26 cellular contexts compared by ENCODE assay signal in the genomic region with DNA sequence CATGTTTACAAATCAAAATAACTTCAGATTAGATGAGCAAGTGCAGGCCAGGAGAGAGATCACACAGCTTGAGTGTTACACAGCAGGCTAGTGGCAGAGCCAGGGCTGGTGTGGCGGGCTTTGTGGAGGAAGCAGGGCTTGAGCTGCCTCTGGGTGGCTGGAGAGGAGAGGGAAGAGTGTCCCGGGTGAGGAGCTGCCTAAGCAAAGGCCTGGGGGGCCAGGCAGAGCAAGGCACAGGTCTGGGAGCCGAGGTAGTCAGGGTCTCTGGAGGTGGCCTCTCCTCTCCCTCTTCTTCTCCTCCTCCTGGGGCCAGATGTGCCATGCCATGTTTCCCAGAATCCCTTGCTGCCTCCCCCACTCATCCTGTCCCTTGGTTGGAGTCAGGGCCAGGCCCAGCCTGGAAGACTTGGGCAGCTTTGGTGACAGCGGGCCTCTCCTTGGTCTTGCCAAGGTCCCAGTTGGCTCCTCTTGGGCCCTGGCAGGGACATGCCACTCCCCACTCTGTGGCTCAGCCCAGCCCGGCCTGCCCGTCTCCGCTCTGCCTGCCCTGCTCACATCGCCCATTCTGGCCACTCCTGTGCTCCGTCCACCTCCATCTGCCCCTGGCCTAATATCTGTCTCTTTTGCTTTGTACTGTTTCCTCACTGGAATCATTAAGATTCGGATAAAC.
DNase-seq lines count a peak whose midpoint lies in the region; ATAC-seq, FAIRE-seq and TF ChIP-seq lines count a peak whose summit lies in the region.
"Had no signal": no experiment of that assay in that cellular context is flagged by ENCODE, and none has a peak within 500 bp of the region (broad histone marks: within the 10 kb centered on the region; RNA-seq: fewer than 3 reads in every experiment).

No MANE protein-coding gene starts in this region.

- WGBS in right lobe of liver (ENCODE audit: insufficient coverage, low coverage, low lambda C conversion rate, missing lambda C conversion rate): 93% methylated on average over 6 of the region's 10 CpGs
- 97% methylated on average over 10 of the region's 10 CpGs for WGBS in HepG2 (ENCODE audit: low lambda C conversion rate)

- no peak overlapping the region for H3K4me3 Mint-ChIP-seq in glutamatergic neuron (ENCODE audit: unreplicated experiment)
- H3K4me3 Mint-ChIP-seq in activated T-helper 2 cell treated with anti-CD3 and anti-CD28 coated beads, Interferon-gamma antibody, Interleukin-2, Interleukin-4, amounts not matched to agents 10 μg/mL and 5 μg/mL and 100 μg/mL, durations not matched to agents 14 hours and 24 hours and 36 hours (ENCODE audit: low read depth): no peak overlapping the region
- H3K4me3 Mint-ChIP-seq: CD4-positive, alpha-beta T cell had no signal

- no peak for TF ChIP-seq POLR2A in right lobe of liver (IDR thresholded peaks at IDR 0.05)
- TF ChIP-seq POLR2A in HepG2 (IDR thresholded peaks at IDR 0.05; ENCODE audit: insufficient read depth in 1 of 2, low read depth in 2 of 2, low read length in 2 of 2): no peak

- BruUV-seq in HepG2 (replicated peaks; lab: Mats Ljungman, UMichigan): no TSS peak

- in situ Hi-C loops in HepG2 (cut with HindIII; ENCODE audit: extremely low pct_ligation_motif_present, low pct_unique_long_range_greater_than_20kb): no loop called here

- intact Hi-C loops in right lobe of liver (cut with DNase I) (no loop called here), HepG2 (cut with micrococcal nuclease; ENCODE audit: unreplicated experiment) (no loop called here)
- intact Hi-C loops in activated T-helper 2 cell treated with anti-CD3 and anti-CD28 coated beads, Interferon-gamma antibody, Interleukin-2, Interleukin-4, amounts not matched to agents 10 μg/mL and 5 μg/mL and 100 μg/mL, durations not matched to agents 14 hours and 24 hours and 36 hours (cut with micrococcal nuclease): no loop called here

- H3K36me3 Mint-ChIP-seq in glutamatergic neuron (ENCODE audit: unreplicated experiment): peaks cover 5% of the 10 kb centered on the region
- no peaks in the 10 kb centered on the region for H3K36me3 Mint-ChIP-seq in activated T-helper 2 cell treated with anti-CD3 and anti-CD28 coated beads, Interferon-gamma antibody, Interleukin-2, Interleukin-4, amounts not matched to agents 10 μg/mL and 5 μg/mL and 100 μg/mL, durations not matched to agents 14 hours and 24 hours and 36 hours (ENCODE audit: low read depth)

- peaks cover 17% of the 10 kb centered on the region for H3K4me1 Mint-ChIP-seq in glutamatergic neuron (ENCODE audit: low read depth, unreplicated experiment)
- no peaks in the 10 kb centered on the region for H3K4me1 Mint-ChIP-seq in activated T-helper 2 cell treated with anti-CD3 and anti-CD28 coated beads, Interferon-gamma antibody, Interleukin-2, Interleukin-4, amounts not matched to agents 10 μg/mL and 5 μg/mL and 100 μg/mL, durations not matched to agents 14 hours and 24 hours and 36 hours (ENCODE audit: low read depth)

- H2AFZ ChIP-seq in HepG2 (ENCODE audit: low read length): no peak overlapping the region
- no peak overlapping the region for H2AFZ ChIP-seq in osteoblast (ENCODE audit: low read length)
- H2AFZ ChIP-seq: PC-9 had no signal

- FAIRE-seq in HepG2 (lab: Jason Lieb, UNC): no peak
- FAIRE-seq: A204.1, D721Med, GM18507 had no signal

- TF ChIP-seq RAD21 in HepG2 (CRISPR knock-in tag; IDR thresholded peaks at IDR 0.05): no peak

- CTCF ChIA-PET in HepG2 (lab: Yijun Ruan, JAX; ENCODE audit: low intra/inter-chr PET ratio, low total read pairs): no interaction called here

- H3K27ac Mint-ChIP-seq in glutamatergic neuron (ENCODE audit: unreplicated experiment): no peak overlapping the region
- H3K27ac Mint-ChIP-seq in activated T-helper 2 cell treated with anti-CD3 and anti-CD28 coated beads, Interferon-gamma antibody, Interleukin-2, Interleukin-4, amounts not matched to agents 10 μg/mL and 5 μg/mL and 100 μg/mL, durations not matched to agents 14 hours and 24 hours and 36 hours: no peak overlapping the region
- H3K27ac Mint-ChIP-seq: CD4-positive, alpha-beta T cell had no signal

- peaks cover 0 to 20% (median 3%) of the 10 kb centered on the region in 4 donors for H3K4me1 ChIP-seq in right lobe of liver
- H3K4me1 ChIP-seq in HepG2 (ENCODE audit: insufficient read depth, low read length): peaks cover 15% of the 10 kb centered on the region
- H3K4me1 ChIP-seq in RWPE2 (ENCODE audit: insufficient read depth, poor library complexity, severe bottlenecking): no peaks in the 10 kb centered on the region
- H3K4me1 ChIP-seq in osteoblast (ENCODE audit: insufficient read depth, low read length): no peaks in the 10 kb centered on the region

- H3K79me2 ChIP-seq in HepG2 (ENCODE audit: insufficient read depth, low read length) (no peaks in the 10 kb centered on the region), osteoblast (ENCODE audit: insufficient read depth, low read length) (no peaks in the 10 kb centered on the region)

- DNase-seq in right lobe of liver (peak in 2 of 3 donors; percentile 8 to 45), HepG2 (ENCODE audit: low spot score) (no peak), RWPE2 (ENCODE audit: low spot score) (peak; percentile 27), glutamatergic neuron (peak; percentile 9), osteoblast (ENCODE audit: insufficient read length, low spot score, missing footprints) (peak; percentile 80), germinal center (ENCODE audit: low spot score) (no peak)
- DNase-seq in activated T-helper 2 cell treated with anti-CD3 and anti-CD28 coated beads, Interferon-gamma antibody, Interleukin-2, Interleukin-4, amounts not matched to agents 10 μg/mL and 5 μg/mL and 100 μg/mL, durations not matched to agents 14 hours and 24 hours and 36 hours (ENCODE audit: low spot score): no peak
- DNase-seq: AML-193; CD4-positive, alpha-beta T cell; GOT3; HCEC 1CT; KG1; MG63; NCI-H1105 treated with DMSO at 0.1 percent for 48 hours; NCI-H146; NCI-H1930; NCI-H2107; NCI-H2227 treated with DMSO at 0.1 percent for 48 hours; NCI-H526 treated with DMSO at 0.1 percent for 48 hours; PC-9; SHP77 had no signal

- TF ChIP-seq EP300 in HepG2 (IDR thresholded peaks at IDR 0.05; ENCODE audit: low read depth in 2 of 2, low read length in 2 of 2) (no peak), HepG2 (CRISPR knock-in tag; IDR thresholded peaks at IDR 0.05; ENCODE audit: borderline replicate concordance) (no peak)

- no peak for TF ChIP-seq CTCF in right lobe of liver (IDR thresholded peaks at IDR 0.05)
- no peak for TF ChIP-seq CTCF in HepG2 (CRISPR knock-in tag; IDR thresholded peaks at IDR 0.05)
- TF ChIP-seq CTCF in RWPE2 (IDR thresholded peaks at IDR 0.05; ENCODE audit: poor library complexity, severe bottlenecking): no peak
- TF ChIP-seq CTCF in glutamatergic neuron (IDR thresholded peaks at IDR 0.05; ENCODE audit: partially characterized antibody, unreplicated experiment): no peak
- no peak for TF ChIP-seq CTCF in osteoblast (IDR thresholded peaks at IDR 0.05; ENCODE audit: extremely low read depth, low read depth, low read length)

- no peak for ATAC-seq in right lobe of liver
- ATAC-seq in HepG2: no peak
- ATAC-seq in RWPE2 (ENCODE audit: low read depth): no peak
- no peak for ATAC-seq in GM21526 (IDR thresholded peaks at IDR 0.05; ENCODE audit: low FRiP score, unreplicated experiment)

- H3K27me3 Mint-ChIP-seq in glutamatergic neuron (ENCODE audit: unreplicated experiment): peaks cover 13% of the 10 kb centered on the region
- H3K27me3 Mint-ChIP-seq in activated T-helper 2 cell treated with anti-CD3 and anti-CD28 coated beads, Interferon-gamma antibody, Interleukin-2, Interleukin-4, amounts not matched to agents 10 μg/mL and 5 μg/mL and 100 μg/mL, durations not matched to agents 14 hours and 24 hours and 36 hours (ENCODE audit: low read depth): no peaks in the 10 kb centered on the region

- H3K27me3 ChIP-seq in right lobe of liver (no peaks in the 10 kb centered on the region), HepG2 (ENCODE audit: control insufficient read depth in 1 of 2, insufficient read depth in 2 of 2, low read length in 2 of 2) (no peaks in the 10 kb centered on the region), RWPE2 (ENCODE audit: insufficient read depth, poor library complexity, severe bottlenecking) (no peaks in the 10 kb centered on the region), osteoblast (ENCODE audit: insufficient read depth, low read length) (no peaks in the 10 kb centered on the region)
- H3K27me3 ChIP-seq: BLaER1 treated with 17β-estradiol and CSF1 and Interleukin-3, amounts not matched to agents 10 nM and 100 nM; MG63 had no signal

- no peaks in the 10 kb centered on the region for H3K9me3 ChIP-seq in right lobe of liver
- no peaks in the 10 kb centered on the region for H3K9me3 ChIP-seq in HepG2 (ENCODE audit: low read length)
- no peaks in the 10 kb centered on the region for H3K9me3 ChIP-seq in RWPE2 (ENCODE audit: severe bottlenecking)
- H3K9me3 ChIP-seq in osteoblast (ENCODE audit: low read depth, low read length): no peaks in the 10 kb centered on the region
- H3K9me3 ChIP-seq: BLaER1 treated with 17β-estradiol and CSF1 and Interleukin-3, amounts not matched to agents 10 nM and 100 nM; MG63 had no signal

- no peak overlapping the region for H3K27ac ChIP-seq in right lobe of liver
- H3K27ac ChIP-seq in HepG2 (ENCODE audit: extremely low read length, insufficient read depth, low read length): no peak overlapping the region
- no peak overlapping the region for H3K27ac ChIP-seq in RWPE2 (ENCODE audit: poor library complexity, severe bottlenecking)
- no peak overlapping the region for H3K27ac ChIP-seq in osteoblast (ENCODE audit: low read depth, low read length)
- H3K27ac ChIP-seq: BLaER1 treated with 17β-estradiol and CSF1 and Interleukin-3, amounts not matched to agents 10 nM and 100 nM; PC-9 had no signal

- H4K20me1 ChIP-seq in HepG2 (ENCODE audit: insufficient read depth, low read length): no peaks in the 10 kb centered on the region
- H4K20me1 ChIP-seq in osteoblast (ENCODE audit: insufficient read depth, low read length): no peaks in the 10 kb centered on the region
- H4K20me1 ChIP-seq: BLaER1 treated with 17β-estradiol and CSF1 and Interleukin-3, amounts not matched to agents 10 nM and 100 nM had no signal

- POLR2A ChIA-PET in HepG2 (lab: Yijun Ruan, JAX): no interaction called here

- H3K4me3 ChIP-seq in right lobe of liver (no peak overlapping the region), HepG2 (replicated peaks in 1 of 3; ENCODE audit: insufficient read depth in 1 of 3, low read depth in 2 of 3, low read length in 3 of 3) (no peak overlapping the region), RWPE2 (ENCODE audit: severe bottlenecking) (no peak overlapping the region), osteoblast (ENCODE audit: insufficient read depth, low read length) (no peak overlapping the region)
- H3K4me3 ChIP-seq: BLaER1 treated with 17β-estradiol and CSF1 and Interleukin-3, amounts not matched to agents 10 nM and 100 nM; MG63; PC-9 had no signal

- no peaks in the 10 kb centered on the region for H3K36me3 ChIP-seq in right lobe of liver
- H3K36me3 ChIP-seq in HepG2 (replicated peaks in 1 of 2; ENCODE audit: control insufficient read depth in 1 of 2, insufficient read depth in 2 of 2, low read length in 2 of 2): peaks cover 7 to 19% of the 10 kb centered on the region in 2 experiments; a peak in 4 of 5 replicates
- H3K36me3 ChIP-seq in RWPE2 (ENCODE audit: low read depth): peaks cover 24% of the 10 kb centered on the region
- H3K36me3 ChIP-seq in osteoblast (ENCODE audit: insufficient read depth, low read length): no peaks in the 10 kb centered on the region
- H3K36me3 ChIP-seq: BLaER1 treated with 17β-estradiol and CSF1 and Interleukin-3, amounts not matched to agents 10 nM and 100 nM; MG63 had no signal

- H3K4me2 ChIP-seq in HepG2 (ENCODE audit: low read depth, low read length): no peak overlapping the region
- H3K4me2 ChIP-seq in osteoblast (ENCODE audit: insufficient read depth, low read length): no peak overlapping the region
- H3K4me2 ChIP-seq: BLaER1 treated with 17β-estradiol and CSF1 and Interleukin-3, amounts not matched to agents 10 nM and 100 nM; PC-9 had no signal

- peaks cover 11% of the 10 kb centered on the region for H3K9me3 Mint-ChIP-seq in glutamatergic neuron (ENCODE audit: unreplicated experiment)
- no peaks in the 10 kb centered on the region for H3K9me3 Mint-ChIP-seq in activated T-helper 2 cell treated with anti-CD3 and anti-CD28 coated beads, Interferon-gamma antibody, Interleukin-2, Interleukin-4, amounts not matched to agents 10 μg/mL and 5 μg/mL and 100 μg/mL, durations not matched to agents 14 hours and 24 hours and 36 hours
- H3K9me3 Mint-ChIP-seq: CD4-positive, alpha-beta T cell had no signal

- H3K9ac ChIP-seq in HepG2 (ENCODE audit: insufficient read depth, low read depth, low read length): no peak overlapping the region
- H3K9ac ChIP-seq: BLaER1 treated with 17β-estradiol and CSF1 and Interleukin-3, amounts not matched to agents 10 nM and 100 nM had no signal

Comparison
In these comparisons a context has a peak if more than half of its experiments do, and no peak if none do; other contexts are left out.
1. DNase-seq: peak in right lobe of liver (2 of 3), RWPE2 (single experiment), glutamatergic neuron (single experiment) and osteoblast (single experiment); none in HepG2 (single experiment), germinal center (single experiment) and activated T-helper 2 cell treated with anti-CD3 and anti-CD28 coated beads, Interferon-gamma antibody, Interleukin-2, Interleukin-4, amounts not matched to agents 10 μg/mL and 5 μg/mL and 100 μg/mL, durations not matched to agents 14 hours and 24 hours and 36 hours (single experiment).